Comparison of ENCODE assay signal across 2 cellular contexts in the genomic region with DNA sequence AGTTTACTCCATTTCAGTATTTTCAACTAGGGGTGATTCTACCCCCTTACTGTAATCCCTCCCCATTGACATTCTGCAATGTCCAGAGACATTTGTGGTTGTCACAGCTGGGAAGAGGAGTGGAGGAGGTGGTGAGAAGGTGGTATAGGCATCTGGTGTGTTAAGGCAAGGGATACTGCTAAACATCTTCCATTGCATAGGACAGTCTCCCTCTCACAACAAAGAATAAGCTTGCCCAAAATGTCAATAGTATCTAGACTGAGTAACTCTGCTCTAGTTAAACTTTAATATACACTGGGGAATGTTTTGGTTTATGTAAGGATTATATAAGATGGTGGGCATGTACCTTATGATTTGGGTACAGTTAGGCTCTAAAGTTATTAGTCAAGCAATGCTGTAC.
A peak's percentile ranks its signal among the peaks of the same experiment; 100 is the strongest.
TF ChIP-seq lines count a peak whose summit lies in the region.

No MANE protein-coding gene starts in this region.

TF ChIP-seq in HepG2, 621 proteins besides CTCF, POLR2A, EP300 and RAD21 (continued from another document and continues in another):
- TF ChIP-seq, protein P1, sequence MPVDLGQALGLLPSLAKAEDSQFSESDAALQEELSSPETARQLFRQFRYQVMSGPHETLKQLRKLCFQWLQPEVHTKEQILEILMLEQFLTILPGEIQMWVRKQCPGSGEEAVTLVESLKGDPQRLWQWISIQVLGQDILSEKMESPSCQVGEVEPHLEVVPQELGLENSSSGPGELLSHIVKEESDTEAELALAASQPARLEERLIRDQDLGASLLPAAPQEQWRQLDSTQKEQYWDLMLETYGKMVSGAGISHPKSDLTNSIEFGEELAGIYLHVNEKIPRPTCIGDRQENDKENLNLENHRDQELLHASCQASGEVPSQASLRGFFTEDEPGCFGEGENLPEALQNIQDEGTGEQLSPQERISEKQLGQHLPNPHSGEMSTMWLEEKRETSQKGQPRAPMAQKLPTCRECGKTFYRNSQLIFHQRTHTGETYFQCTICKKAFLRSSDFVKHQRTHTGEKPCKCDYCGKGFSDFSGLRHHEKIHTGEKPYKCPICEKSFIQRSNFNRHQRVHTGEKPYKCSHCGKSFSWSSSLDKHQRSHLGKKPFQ (CRISPR knock-in tag; IDR thresholded peaks at IDR 0.05; ENCODE audit: insufficient replicate concordance), result no peak
- TF ChIP-seq RARA (CRISPR knock-in tag; IDR thresholded peaks at IDR 0.05), result peak; percentile 56
- peak; percentile 14; the same call in 1 of the 2 replicates for TF ChIP-seq ZNF614 (CRISPR knock-in tag; IDR thresholded peaks at IDR 0.05; ENCODE audit: borderline replicate concordance)
- 0 out of 2 replicates have a peak, but pooled peaks have one; percentile 34 for TF ChIP-seq GATAD2A (CRISPR knock-in tag; IDR thresholded peaks at IDR 0.05)
- TF ChIP-seq ELF1 (CRISPR knock-in tag; IDR thresholded peaks at IDR 0.05), result no peak
- TF ChIP-seq, protein P2, sequence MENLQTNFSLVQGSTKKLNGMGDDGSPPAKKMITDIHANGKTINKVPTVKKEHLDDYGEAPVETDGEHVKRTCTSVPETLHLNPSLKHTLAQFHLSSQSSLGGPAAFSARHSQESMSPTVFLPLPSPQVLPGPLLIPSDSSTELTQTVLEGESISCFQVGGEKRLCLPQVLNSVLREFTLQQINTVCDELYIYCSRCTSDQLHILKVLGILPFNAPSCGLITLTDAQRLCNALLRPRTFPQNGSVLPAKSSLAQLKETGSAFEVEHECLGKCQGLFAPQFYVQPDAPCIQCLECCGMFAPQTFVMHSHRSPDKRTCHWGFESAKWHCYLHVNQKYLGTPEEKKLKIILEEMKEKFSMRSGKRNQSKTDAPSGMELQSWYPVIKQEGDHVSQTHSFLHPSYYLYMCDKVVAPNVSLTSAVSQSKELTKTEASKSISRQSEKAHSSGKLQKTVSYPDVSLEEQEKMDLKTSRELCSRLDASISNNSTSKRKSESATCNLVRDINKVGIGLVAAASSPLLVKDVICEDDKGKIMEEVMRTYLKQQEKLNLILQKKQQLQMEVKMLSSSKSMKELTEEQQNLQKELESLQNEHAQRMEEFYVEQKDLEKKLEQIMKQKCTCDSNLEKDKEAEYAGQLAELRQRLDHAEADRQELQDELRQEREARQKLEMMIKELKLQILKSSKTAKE (CRISPR knock-in tag; IDR thresholded peaks at IDR 0.05; ENCODE audit: borderline replicate concordance), result 0 out of 2 replicates have a peak, but pooled peaks have one; percentile 14
- TF ChIP-seq, protein P3, sequence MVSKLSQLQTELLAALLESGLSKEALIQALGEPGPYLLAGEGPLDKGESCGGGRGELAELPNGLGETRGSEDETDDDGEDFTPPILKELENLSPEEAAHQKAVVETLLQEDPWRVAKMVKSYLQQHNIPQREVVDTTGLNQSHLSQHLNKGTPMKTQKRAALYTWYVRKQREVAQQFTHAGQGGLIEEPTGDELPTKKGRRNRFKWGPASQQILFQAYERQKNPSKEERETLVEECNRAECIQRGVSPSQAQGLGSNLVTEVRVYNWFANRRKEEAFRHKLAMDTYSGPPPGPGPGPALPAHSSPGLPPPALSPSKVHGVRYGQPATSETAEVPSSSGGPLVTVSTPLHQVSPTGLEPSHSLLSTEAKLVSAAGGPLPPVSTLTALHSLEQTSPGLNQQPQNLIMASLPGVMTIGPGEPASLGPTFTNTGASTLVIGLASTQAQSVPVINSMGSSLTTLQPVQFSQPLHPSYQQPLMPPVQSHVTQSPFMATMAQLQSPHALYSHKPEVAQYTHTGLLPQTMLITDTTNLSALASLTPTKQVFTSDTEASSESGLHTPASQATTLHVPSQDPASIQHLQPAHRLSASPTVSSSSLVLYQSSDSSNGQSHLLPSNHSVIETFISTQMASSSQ (IDR thresholded peaks at IDR 0.05; ENCODE audit: low read depth), result peak; percentile 74
- TF ChIP-seq, protein P3 (CRISPR knock-in tag; IDR thresholded peaks at IDR 0.05; ENCODE audit: borderline replicate concordance), result peak; percentile 29; the same call in 1 of the 2 replicates
- TF ChIP-seq, protein P4, sequence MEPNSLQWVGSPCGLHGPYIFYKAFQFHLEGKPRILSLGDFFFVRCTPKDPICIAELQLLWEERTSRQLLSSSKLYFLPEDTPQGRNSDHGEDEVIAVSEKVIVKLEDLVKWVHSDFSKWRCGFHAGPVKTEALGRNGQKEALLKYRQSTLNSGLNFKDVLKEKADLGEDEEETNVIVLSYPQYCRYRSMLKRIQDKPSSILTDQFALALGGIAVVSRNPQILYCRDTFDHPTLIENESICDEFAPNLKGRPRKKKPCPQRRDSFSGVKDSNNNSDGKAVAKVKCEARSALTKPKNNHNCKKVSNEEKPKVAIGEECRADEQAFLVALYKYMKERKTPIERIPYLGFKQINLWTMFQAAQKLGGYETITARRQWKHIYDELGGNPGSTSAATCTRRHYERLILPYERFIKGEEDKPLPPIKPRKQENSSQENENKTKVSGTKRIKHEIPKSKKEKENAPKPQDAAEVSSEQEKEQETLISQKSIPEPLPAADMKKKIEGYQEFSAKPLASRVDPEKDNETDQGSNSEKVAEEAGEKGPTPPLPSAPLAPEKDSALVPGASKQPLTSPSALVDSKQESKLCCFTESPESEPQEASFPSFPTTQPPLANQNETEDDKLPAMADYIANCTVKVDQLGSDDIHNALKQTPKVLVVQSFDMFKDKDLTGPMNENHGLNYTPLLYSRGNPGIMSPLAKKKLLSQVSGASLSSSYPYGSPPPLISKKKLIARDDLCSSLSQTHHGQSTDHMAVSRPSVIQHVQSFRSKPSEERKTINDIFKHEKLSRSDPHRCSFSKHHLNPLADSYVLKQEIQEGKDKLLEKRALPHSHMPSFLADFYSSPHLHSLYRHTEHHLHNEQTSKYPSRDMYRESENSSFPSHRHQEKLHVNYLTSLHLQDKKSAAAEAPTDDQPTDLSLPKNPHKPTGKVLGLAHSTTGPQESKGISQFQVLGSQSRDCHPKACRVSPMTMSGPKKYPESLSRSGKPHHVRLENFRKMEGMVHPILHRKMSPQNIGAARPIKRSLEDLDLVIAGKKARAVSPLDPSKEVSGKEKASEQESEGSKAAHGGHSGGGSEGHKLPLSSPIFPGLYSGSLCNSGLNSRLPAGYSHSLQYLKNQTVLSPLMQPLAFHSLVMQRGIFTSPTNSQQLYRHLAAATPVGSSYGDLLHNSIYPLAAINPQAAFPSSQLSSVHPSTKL (CRISPR knock-in tag; IDR thresholded peaks at IDR 0.05), result peak; percentile 58
- no peak for TF ChIP-seq HOXA7 (CRISPR knock-in tag; IDR thresholded peaks at IDR 0.05)

TF ChIP-seq in HEK293T, 16 proteins besides CTCF, POLR2A, EP300 and RAD21 (continued from another document):
- TF ChIP-seq LEF1 (IDR thresholded peaks at IDR 0.05; ENCODE audit: borderline replicate concordance) (no peak), ELF4 (IDR thresholded peaks at IDR 0.05) (no peak), TARDBP (IDR thresholded peaks at IDR 0.05) (no peak), CTBP1 (IDR thresholded peaks at IDR 0.05; ENCODE audit: borderline replicate concordance) (no peak), FOXM1 (IDR thresholded peaks at IDR 0.05; ENCODE audit: borderline replicate concordance) (no peak), HDGF (IDR thresholded peaks at IDR 0.05; ENCODE audit: borderline replicate concordance) (no peak), BHLHE40 (IDR thresholded peaks at IDR 0.05; ENCODE audit: borderline replicate concordance) (no peak), ZNF384 (IDR thresholded peaks at IDR 0.05) (no peak)
